In the genomic region with DNA sequence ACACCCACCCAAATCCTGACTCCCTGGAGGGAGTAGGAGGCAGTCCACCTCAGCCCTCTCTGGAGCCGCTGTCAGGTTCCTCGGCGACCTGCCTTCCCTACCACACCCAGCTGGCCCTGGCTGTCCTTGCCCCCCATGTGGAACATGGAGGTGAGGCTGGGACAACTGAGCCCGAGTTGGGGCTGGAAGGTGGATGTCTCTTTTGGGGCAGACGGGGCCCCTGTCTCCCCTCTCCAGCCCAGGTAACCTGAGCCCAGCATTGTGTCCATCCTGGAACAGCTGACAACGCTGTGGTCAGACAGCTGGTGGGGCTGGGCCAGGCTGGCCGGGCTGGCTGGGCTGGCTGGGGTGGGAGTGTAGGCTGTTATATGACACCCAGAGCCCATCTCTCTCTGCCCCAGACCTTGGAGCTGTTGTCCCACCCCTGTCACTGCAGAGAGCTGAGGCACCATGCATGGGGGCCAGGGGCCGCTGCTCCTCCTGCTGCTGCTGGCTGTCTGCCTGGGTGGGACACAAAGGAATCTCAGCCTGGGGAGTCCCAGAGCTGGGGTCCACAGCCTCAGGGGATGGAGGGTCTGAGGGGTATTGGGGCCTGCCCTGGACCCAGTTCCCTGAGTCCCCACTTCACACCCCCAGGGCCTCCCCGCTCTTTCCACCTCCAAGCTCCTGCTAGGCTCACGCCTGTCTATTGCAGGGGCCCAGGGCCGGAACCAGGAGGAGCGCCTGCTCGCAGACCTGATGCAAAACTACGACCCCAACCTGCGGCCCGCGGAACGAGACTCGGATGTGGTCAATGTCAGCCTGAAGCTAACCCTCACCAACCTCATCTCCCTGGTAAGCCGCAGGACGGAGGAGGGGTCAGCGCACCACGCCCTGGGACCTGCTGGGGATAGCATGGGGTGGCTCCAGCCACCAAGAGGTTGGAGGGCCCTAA, we compare ENCODE assay signal across 17 cellular contexts. TPM values are rescaled to one million over a fixed set of nuclear protein-coding genes. Genes with fewer than 3 reads are reported as not detected.
A peak's percentile ranks its signal among the peaks of the same experiment; 100 is the strongest.
DNase-seq lines count a peak whose midpoint lies in the region; ATAC-seq, FAIRE-seq and TF ChIP-seq lines count a peak whose summit lies in the region.
"Had no signal": no experiment of that assay in that cellular context is flagged by ENCODE, and none has a peak within 500 bp of the region (broad histone marks: within the 10 kb centered on the region; RNA-seq: fewer than 3 reads in every experiment).

A gene with protein sequence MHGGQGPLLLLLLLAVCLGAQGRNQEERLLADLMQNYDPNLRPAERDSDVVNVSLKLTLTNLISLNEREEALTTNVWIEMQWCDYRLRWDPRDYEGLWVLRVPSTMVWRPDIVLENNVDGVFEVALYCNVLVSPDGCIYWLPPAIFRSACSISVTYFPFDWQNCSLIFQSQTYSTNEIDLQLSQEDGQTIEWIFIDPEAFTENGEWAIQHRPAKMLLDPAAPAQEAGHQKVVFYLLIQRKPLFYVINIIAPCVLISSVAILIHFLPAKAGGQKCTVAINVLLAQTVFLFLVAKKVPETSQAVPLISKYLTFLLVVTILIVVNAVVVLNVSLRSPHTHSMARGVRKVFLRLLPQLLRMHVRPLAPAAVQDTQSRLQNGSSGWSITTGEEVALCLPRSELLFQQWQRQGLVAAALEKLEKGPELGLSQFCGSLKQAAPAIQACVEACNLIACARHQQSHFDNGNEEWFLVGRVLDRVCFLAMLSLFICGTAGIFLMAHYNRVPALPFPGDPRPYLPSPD (plus strand): TSS at position 395 of the 934 bp plus-strand sequence. CDS start 56 bp downstream, at position 451.

- intact Hi-C loops in kidney (cut with DNase I) (no loop called here), sciatic nerve (cut with DNase I) (no loop called here)

- no peaks in the 10 kb centered on the region for H3K36me3 ChIP-seq in kidney (ENCODE audit: control insufficient read depth in 1 of 2, insufficient read depth in 2 of 2, low read length in 2 of 2)
- H3K36me3 ChIP-seq in effector memory CD4-positive, alpha-beta T cell (ENCODE audit: control insufficient read depth, insufficient read depth, low read length), result no peaks in the 10 kb centered on the region
- H3K36me3 ChIP-seq: BE2C had no signal

- DNase-seq in D721Med (ENCODE audit: insufficient read length, low spot score) (peak; percentile 14), kidney (peak; percentile 69), sciatic nerve (ENCODE audit: low spot score) (peak; percentile 31), NCI-H2227 treated with DMSO at 0.1 percent for 48 hours (lab: John Stamatoyannopoulos, UW) (no peak), hippocampal formation (lab: John Stamatoyannopoulos, UW) (no peak)
- DNase-seq in effector memory CD4-positive, alpha-beta T cell, result no peak
- no peak for DNase-seq in stimulated activated CD4-positive, alpha-beta T cell treated with anti-CD3 and anti-CD28 coated beads, Interleukin-4, amount 100 ng/mL, for 1 hour
- DNase-seq: activated CD4-positive, alpha-beta T cell treated with anti-CD3 and anti-CD28 coated beads, Interleukin-2, amount 10 ng/mL, durations not matched to agents 24 days and 14 days; activated T-cell treated with anti-CD3 and anti-CD28 coated beads, Interleukin-2, amount 50 U/mL, for 1 hour; BE2C; left colon; NCI-H1930; NCI-H526; T-helper 2 cell had no signal

- H3K9ac ChIP-seq in kidney (ENCODE audit: low read length in 2 of 2), result no peak within 1 kb of the TSS

- FAIRE-seq in D721Med (lab: Jason Lieb, UNC) (no peak), kidney (lab: Jason Lieb, UNC) (no peak)

- TF ChIP-seq CTCF in D721Med (IDR thresholded peaks at IDR 0.05; ENCODE audit: insufficient read depth, missing control alignments) (no peak), kidney (IDR thresholded peaks at IDR 0.05; ENCODE audit: borderline replicate concordance, extremely low read depth, insufficient read depth) (no peak)

- H3K4me3 ChIP-seq in kidney (ENCODE audit: low read length in 2 of 2), result no peak within 1 kb of the TSS
- H3K4me3 ChIP-seq in effector memory CD4-positive, alpha-beta T cell (ENCODE audit: insufficient read depth, low read depth, low read length, poor library complexity, severe bottlenecking), result no peak within 1 kb of the TSS

- peak; percentile 11; the same call in 1 of the 2 replicates for TF ChIP-seq POLR2A in Raji (IDR thresholded peaks at IDR 0.05; ENCODE audit: insufficient read depth, low read depth, low read length)

- H3K9me3 ChIP-seq in kidney (ENCODE audit: control insufficient read depth in 1 of 2, low read length in 2 of 2), result peaks cover 0 to 5% of the 10 kb centered on the region in 2 donors
- H3K9me3 ChIP-seq in effector memory CD4-positive, alpha-beta T cell (ENCODE audit: control insufficient read depth, low read length), result no peaks in the 10 kb centered on the region
- H3K9me3 ChIP-seq: BE2C had no signal

- no peaks in the 10 kb centered on the region for H3K4me1 ChIP-seq in kidney (ENCODE audit: control insufficient read depth in 1 of 2, insufficient read depth in 1 of 2, low read depth in 1 of 2, low read length in 2 of 2)
- no peaks in the 10 kb centered on the region for H3K4me1 ChIP-seq in effector memory CD4-positive, alpha-beta T cell (ENCODE audit: control insufficient read depth, insufficient read depth, low read length, poor library complexity, severe bottlenecking)
- H3K4me1 ChIP-seq: BE2C had no signal

- ATAC-seq in sciatic nerve, result no peak
- ATAC-seq: left colon had no signal

- no peak within 1 kb of the TSS for H3K27ac ChIP-seq in kidney (ENCODE audit: low read depth in 2 of 2, low read length in 2 of 2)
- H3K27ac ChIP-seq in effector memory CD4-positive, alpha-beta T cell (ENCODE audit: insufficient read depth, low read length, poor library complexity, severe bottlenecking), result no peak within 1 kb of the TSS
- H3K27ac ChIP-seq: epithelial cell of prostate had no signal

- no peaks in the 10 kb centered on the region for H3K27me3 ChIP-seq in effector memory CD4-positive, alpha-beta T cell (replicated peaks; ENCODE audit: control insufficient read depth, insufficient read depth, low read length, poor library complexity, severe bottlenecking)
- H3K27me3 ChIP-seq: BE2C had no signal

RNA-seq across cellular contexts. Expression of the gene that starts here (rescaled TPM):
- not detected for total RNA-seq in kidney
- not detected for polyA plus RNA-seq in kidney (ENCODE audit: insufficient read depth, low read depth, low replicate concordance)
- total RNA-seq in sciatic nerve, result not detected
- total RNA-seq: activated CD4-positive, alpha-beta T cell treated with anti-CD3 and anti-CD28 coated beads, Interleukin-2, amount 10 ng/mL, durations not matched to agents 24 days and 14 days; left colon; RPMI7951 had no signal

Comparison
In these comparisons a context has a peak if more than half of its experiments do, and no peak if none do; other contexts are left out.
1. Peak in DNase-seq in kidney; RNA of the gene not detected or under 1 TPM.
2. Peak in DNase-seq in sciatic nerve; RNA of the gene not detected or under 1 TPM.